ENCODE assay signal across 38 cellular contexts in genomic region chr18:31795747-31796146, GRCh38. TPM values are rescaled to one million over a fixed set of nuclear protein-coding genes. Genes with fewer than 3 reads are reported as not detected.
A peak's percentile ranks its signal among the peaks of the same experiment; 100 is the strongest.
DNase-seq lines count a peak whose midpoint lies in the region; ATAC-seq, FAIRE-seq and TF ChIP-seq lines count a peak whose summit lies in the region.
"Had no signal": no experiment of that assay in that cellular context is flagged by ENCODE, and none has a peak within 500 bp of the region (broad histone marks: within the 10 kb centered on the region; RNA-seq: fewer than 3 reads in every experiment).

No MANE protein-coding gene starts in this region.

- H3K9me3 ChIP-seq in HepG2 (ENCODE audit: low read length) (no peaks in the 10 kb centered on the region), right lobe of liver (no peaks in the 10 kb centered on the region)
- H3K9me3 ChIP-seq: A549; BE2C; BLaER1; BLaER1 treated with 17β-estradiol and CSF1 and Interleukin-3, amounts not matched to agents 10 nM and 100 nM; Caco-2 had no signal

- TF ChIP-seq EP300 in HepG2 (IDR thresholded peaks at IDR 0.05; ENCODE audit: low read depth in 2 of 2, low read length in 2 of 2) = no peak
- TF ChIP-seq EP300 in HepG2 (CRISPR knock-in tag; IDR thresholded peaks at IDR 0.05; ENCODE audit: borderline replicate concordance) = no peak

- H3K4me3 ChIP-seq in HepG2 (replicated peaks in 1 of 3; ENCODE audit: insufficient read depth in 1 of 3, low read depth in 2 of 3, low read length in 3 of 3) (no peak overlapping the region), right lobe of liver (no peak overlapping the region)
- H3K4me3 ChIP-seq: A549; BLaER1; BLaER1 treated with 17β-estradiol and CSF1 and Interleukin-3, amounts not matched to agents 10 nM and 100 nM had no signal

- H3K36me3 Mint-ChIP-seq in WTC11 = peaks cover 11% of the 10 kb centered on the region
- H3K36me3 Mint-ChIP-seq in neural crest cell (ENCODE audit: low read depth) = no peaks in the 10 kb centered on the region
- H3K36me3 Mint-ChIP-seq: CD14-positive monocyte; CD4-positive, alpha-beta memory T cell; CD4-positive, CD25-positive, alpha-beta regulatory T cell; CD8-positive, alpha-beta T cell had no signal

- no peaks in the 10 kb centered on the region for H3K27me3 Mint-ChIP-seq in WTC11 (ENCODE audit: low read depth)
- no peaks in the 10 kb centered on the region for H3K27me3 Mint-ChIP-seq in neural crest cell (ENCODE audit: low read depth)
- H3K27me3 Mint-ChIP-seq: B cell; CD4-positive, alpha-beta T cell had no signal

- in situ Hi-C loops in HepG2 (cut with HindIII; ENCODE audit: extremely low pct_ligation_motif_present, low pct_unique_long_range_greater_than_20kb) = no loop called here

- 20% methylated on average over 2 of the region's 2 CpGs for WGBS in HepG2 (ENCODE audit: low lambda C conversion rate)
- WGBS in right lobe of liver (ENCODE audit: insufficient coverage, low coverage, low lambda C conversion rate, missing lambda C conversion rate) = 82% methylated on average over 2 of the region's 2 CpGs

- no peak overlapping the region for H3K4me2 ChIP-seq in HepG2 (ENCODE audit: low read depth, low read length)
- H3K4me2 ChIP-seq: A549; BLaER1; BLaER1 treated with 17β-estradiol and CSF1 and Interleukin-3, amounts not matched to agents 10 nM and 100 nM had no signal

- H3K9ac ChIP-seq in HepG2 (ENCODE audit: insufficient read depth, low read depth, low read length) = no peak overlapping the region
- H3K9ac ChIP-seq: BLaER1; BLaER1 treated with 17β-estradiol and CSF1 and Interleukin-3, amounts not matched to agents 10 nM and 100 nM had no signal

- TF ChIP-seq RAD21 in HepG2 (CRISPR knock-in tag; IDR thresholded peaks at IDR 0.05) = no peak

- H3K27ac ChIP-seq in HepG2 (ENCODE audit: extremely low read length, insufficient read depth, low read length) = no peak overlapping the region
- no peak overlapping the region for H3K27ac ChIP-seq in right lobe of liver
- H3K27ac ChIP-seq: 22Rv1; A549; BLaER1; BLaER1 treated with 17β-estradiol and CSF1 and Interleukin-3, amounts not matched to agents 10 nM and 100 nM; C4-2B had no signal

- no peak overlapping the region for H3K27ac Mint-ChIP-seq in WTC11
- H3K27ac Mint-ChIP-seq in neural crest cell (ENCODE audit: unreplicated experiment) = peak overlapping the region; percentile 43
- H3K27ac Mint-ChIP-seq: B cell; CD14-positive monocyte; CD4-positive, alpha-beta memory T cell; CD4-positive, alpha-beta T cell; CD4-positive, CD25-positive, alpha-beta regulatory T cell; CD8-positive, alpha-beta memory T cell; CD8-positive, alpha-beta T cell had no signal

- ATAC-seq in HepG2 = no peak
- ATAC-seq in right lobe of liver = no peak
- no peak for ATAC-seq in WTC11
- ATAC-seq: A549; CD8-positive, alpha-beta T cell had no signal

- H3K4me1 ChIP-seq in HepG2 (ENCODE audit: insufficient read depth, low read length) (peaks cover 22% of the 10 kb centered on the region), right lobe of liver (peaks cover 0 to 38% (median 12%) of the 10 kb centered on the region in 4 donors)
- H3K4me1 ChIP-seq: A549, BE2C, Caco-2 had no signal

- H4K20me1 ChIP-seq in HepG2 (ENCODE audit: insufficient read depth, low read length) = no peaks in the 10 kb centered on the region
- H4K20me1 ChIP-seq: BLaER1; BLaER1 treated with 17β-estradiol and CSF1 and Interleukin-3, amounts not matched to agents 10 nM and 100 nM had no signal

- no peak for TF ChIP-seq CTCF in HepG2 (CRISPR knock-in tag; IDR thresholded peaks at IDR 0.05)
- no peak for TF ChIP-seq CTCF in right lobe of liver (IDR thresholded peaks at IDR 0.05)
- TF ChIP-seq CTCF in WTC11 (IDR thresholded peaks at IDR 0.05) = no peak
- TF ChIP-seq CTCF in neural crest cell (conservative IDR thresholded peaks at IDR 0.05) = no peak

- H3K9me3 Mint-ChIP-seq in WTC11 (peaks cover 11% of the 10 kb centered on the region), neural crest cell (no peaks in the 10 kb centered on the region)
- H3K9me3 Mint-ChIP-seq: CD4-positive, alpha-beta memory T cell; CD4-positive, alpha-beta T cell; CD8-positive, alpha-beta memory T cell; CD8-positive, alpha-beta T cell had no signal

- POLR2A ChIA-PET in HepG2 (lab: Yijun Ruan, JAX) (no interaction called here), WTC11 (lab: Charles Lee) (no interaction called here)

- CTCF ChIA-PET in HepG2 (lab: Yijun Ruan, JAX; ENCODE audit: low intra/inter-chr PET ratio, low total read pairs) (no interaction called here), WTC11 (lab: Charles Lee) (no interaction called here)

- H2AFZ ChIP-seq in HepG2 (ENCODE audit: low read length) = no peak overlapping the region

- no peak for FAIRE-seq in HepG2 (lab: Jason Lieb, UNC)
- FAIRE-seq: A549, D721Med had no signal

- 0 out of 5 replicates have a peak, but pooled peaks cover 0 to 3% of the 10 kb centered on the region in 2 experiments for H3K27me3 ChIP-seq in HepG2 (ENCODE audit: control insufficient read depth in 1 of 2, insufficient read depth in 2 of 2, low read length in 2 of 2)
- H3K27me3 ChIP-seq in right lobe of liver = no peaks in the 10 kb centered on the region
- H3K27me3 ChIP-seq: BE2C; BLaER1; BLaER1 treated with 17β-estradiol and CSF1 and Interleukin-3, amounts not matched to agents 10 nM and 100 nM had no signal

- H3K79me2 ChIP-seq in HepG2 (ENCODE audit: insufficient read depth, low read length) = no peaks in the 10 kb centered on the region

- no peak for TF ChIP-seq POLR2A in HepG2 (IDR thresholded peaks at IDR 0.05; ENCODE audit: insufficient read depth in 1 of 2, low read depth in 2 of 2, low read length in 2 of 2)
- no peak for TF ChIP-seq POLR2A in right lobe of liver (IDR thresholded peaks at IDR 0.05)

- intact Hi-C loops in HepG2 (cut with micrococcal nuclease; ENCODE audit: unreplicated experiment) = no loop called here
- intact Hi-C loops in right lobe of liver (cut with DNase I) = no loop called here

- H3K36me3 ChIP-seq in HepG2 (replicated peaks in 1 of 2; ENCODE audit: control insufficient read depth in 1 of 2, insufficient read depth in 2 of 2, low read length in 2 of 2) = no peaks in the 10 kb centered on the region
- no peaks in the 10 kb centered on the region for H3K36me3 ChIP-seq in right lobe of liver
- H3K36me3 ChIP-seq: BE2C; BLaER1; BLaER1 treated with 17β-estradiol and CSF1 and Interleukin-3, amounts not matched to agents 10 nM and 100 nM had no signal

- no TSS peak for BruUV-seq in HepG2 (replicated peaks; lab: Mats Ljungman, UMichigan)

- H3K4me1 Mint-ChIP-seq in WTC11 (peaks cover 16% of the 10 kb centered on the region), neural crest cell (no peaks in the 10 kb centered on the region)
- H3K4me1 Mint-ChIP-seq: CD4-positive, alpha-beta memory T cell; CD4-positive, CD25-positive, alpha-beta regulatory T cell; CD8-positive, alpha-beta memory T cell had no signal

- no peak for DNase-seq in HepG2 (ENCODE audit: low spot score)
- DNase-seq in right lobe of liver = no peak
- no peak for DNase-seq in WTC11 (ENCODE audit: low spot score)
- DNase-seq in neural crest cell (ENCODE audit: low read depth, low spot score) = no peak
- DNase-seq in superior temporal gyrus (ENCODE audit: extremely low spot score) = no peak
- DNase-seq in EL = no peak
- DNase-seq: 8988T; ACHN; AML-193; BE2C; C1 segment of cervical spinal cord; Caco-2; Calu3; CD4-positive, alpha-beta memory T cell; CD4-positive, alpha-beta T cell; CD4-positive, CD25-positive, alpha-beta regulatory T cell; CD8-positive, alpha-beta memory T cell; CD8-positive, alpha-beta T cell; COR-L47; DMS 273 treated with DMSO at 0.1 percent for 48 hours; DMS153; DMS53; DMS79; DMS79 treated with DMSO at 0.1 percent for 48 hours; DND-41 had no signal

- H3K4me3 Mint-ChIP-seq in WTC11 (no peak overlapping the region), neural crest cell (no peak overlapping the region)
- H3K4me3 Mint-ChIP-seq: B cell; CD14-positive monocyte; CD4-positive, alpha-beta memory T cell; CD4-positive, alpha-beta T cell; CD4-positive, CD25-positive, alpha-beta regulatory T cell; CD8-positive, alpha-beta memory T cell; CD8-positive, alpha-beta T cell had no signal

TF ChIP-seq in HepG2, 621 proteins besides CTCF, POLR2A, EP300 and RAD21 (continues in another document):
- TF ChIP-seq ATF7 (IDR thresholded peaks at IDR 0.05) = peak; percentile 57
- no peak for TF ChIP-seq ATF7 (CRISPR knock-in tag; IDR thresholded peaks at IDR 0.05)
- no peak for TF ChIP-seq ZFP36L1 (CRISPR knock-in tag; IDR thresholded peaks at IDR 0.05)
- no peak for TF ChIP-seq TSC22D2 (CRISPR knock-in tag; IDR thresholded peaks at IDR 0.05; ENCODE audit: borderline replicate concordance)

TF ChIP-seq in WTC11, 78 proteins besides CTCF, POLR2A, EP300 and RAD21:
- TF ChIP-seq ZNF121 (CRISPR knock-in tag; IDR thresholded peaks at IDR 0.05) (0 out of 2 replicates have a peak, but pooled peaks have one; percentile 44), ZNF263 (CRISPR knock-in tag; IDR thresholded peaks at IDR 0.05; ENCODE audit: low read depth) (no peak)

RNA-seq across cellular contexts. Expression of gene SLC25A52, which starts 35.1 kb away (rescaled TPM):
- 0.46 and 1.1 TPM in 2 replicates for total RNA-seq in HepG2 (2016; rRNA removed; fragmentation: Illumina TruSeq; extraction: Trizol)
- 0.30 and 0.62 TPM in 2 replicates for total RNA-seq in HepG2 (2016; cell fraction: cytosol; rRNA removed; fragmentation: Illumina TruSeq; extraction: Trizol; ENCODE audit: low read depth)
- total RNA-seq in HepG2 (2016; cell fraction: insoluble cytoplasmic fraction; rRNA removed; fragmentation: Illumina TruSeq; extraction: Trizol) = 0.46 and 0.58 TPM in 2 replicates
- 0.40 and 0.45 TPM in 2 replicates for total RNA-seq in HepG2 (2016; cell fraction: membrane; rRNA removed; fragmentation: Illumina TruSeq; extraction: Trizol)
- 0.43 TPM in 1 of 2 replicates, not detected in the other for total RNA-seq in HepG2 (2016; cell fraction: nucleus; rRNA removed; fragmentation: Illumina TruSeq; extraction: Trizol)
- polyA plus RNA-seq in HepG2 (2011; rRNA removed) = not detected in 2 replicates
- polyA plus RNA-seq in HepG2 (2011; cell fraction: cytosol; rRNA removed) = 0.04 TPM in 1 of 2 replicates, not detected in the other
- not detected in 2 replicates for polyA plus RNA-seq in HepG2 (2011; cell fraction: nucleus; rRNA removed)
- not detected in 2 replicates for polyA plus RNA-seq in HepG2 (2012)
- 0.09 TPM in 1 of 2 replicates, not detected in the other for polyA plus RNA-seq in HepG2 (2016; cell fraction: cytosol; fragmentation: Illumina TruSeq; extraction: Trizol; ENCODE audit: low read depth)
- 0.20 TPM in 1 of 2 replicates, not detected in the other for polyA plus RNA-seq in HepG2 (2016; cell fraction: insoluble cytoplasmic fraction; fragmentation: Illumina TruSeq; extraction: Trizol; ENCODE audit: low read depth)
- polyA plus RNA-seq in HepG2 (2016; cell fraction: membrane; fragmentation: Illumina TruSeq; extraction: Trizol; ENCODE audit: low read depth) = 0.14 TPM in 1 of 2 replicates, not detected in the other
- 0.38 and 0.77 TPM in 2 replicates for polyA plus RNA-seq in HepG2 (2016; cell fraction: nucleus; fragmentation: Illumina TruSeq; extraction: Trizol; ENCODE audit: insufficient read depth, low read depth)
- polyA minus RNA-seq in HepG2 (2011; rRNA and poly(A)+ RNA removed; ENCODE audit: low replicate concordance) = not detected in 2 replicates
- not detected in 2 replicates for polyA minus RNA-seq in HepG2 (2011; cell fraction: cytosol; rRNA and poly(A)+ RNA removed)
- not detected in 2 replicates for polyA minus RNA-seq in HepG2 (2011; cell fraction: nucleus; rRNA and poly(A)+ RNA removed)
- total RNA-seq in right lobe of liver = not detected
- not detected in 3 replicates for total RNA-seq in WTC11 (2021)
- total RNA-seq in neural crest cell = not detected in 2 replicates
- total RNA-seq: A172; A673; B cell; Caco-2; Calu3; CD4-positive, alpha-beta memory T cell; CD4-positive, alpha-beta T cell; CD4-positive, CD25-positive, alpha-beta regulatory T cell; CD8-positive, alpha-beta T cell; Daoy had no signal
- polyA plus RNA-seq: AG04450; BJ; CD14-positive monocyte; CD4-positive, alpha-beta memory T cell; CD4-positive, CD25-positive, alpha-beta regulatory T cell; CD8-positive, alpha-beta memory T cell had no signal

Comparison
In these comparisons a context has a peak if more than half of its experiments do, and no peak if none do; other contexts are left out.
1. Of the 50 proteins assayed by ChIP-seq in both HepG2 and WTC11: peak only in HepG2: none; only in WTC11: ZNF121; in both: none; in neither: 48; mixed calls (peak in some experiments, not most) for 1.